In the genomic region with DNA sequence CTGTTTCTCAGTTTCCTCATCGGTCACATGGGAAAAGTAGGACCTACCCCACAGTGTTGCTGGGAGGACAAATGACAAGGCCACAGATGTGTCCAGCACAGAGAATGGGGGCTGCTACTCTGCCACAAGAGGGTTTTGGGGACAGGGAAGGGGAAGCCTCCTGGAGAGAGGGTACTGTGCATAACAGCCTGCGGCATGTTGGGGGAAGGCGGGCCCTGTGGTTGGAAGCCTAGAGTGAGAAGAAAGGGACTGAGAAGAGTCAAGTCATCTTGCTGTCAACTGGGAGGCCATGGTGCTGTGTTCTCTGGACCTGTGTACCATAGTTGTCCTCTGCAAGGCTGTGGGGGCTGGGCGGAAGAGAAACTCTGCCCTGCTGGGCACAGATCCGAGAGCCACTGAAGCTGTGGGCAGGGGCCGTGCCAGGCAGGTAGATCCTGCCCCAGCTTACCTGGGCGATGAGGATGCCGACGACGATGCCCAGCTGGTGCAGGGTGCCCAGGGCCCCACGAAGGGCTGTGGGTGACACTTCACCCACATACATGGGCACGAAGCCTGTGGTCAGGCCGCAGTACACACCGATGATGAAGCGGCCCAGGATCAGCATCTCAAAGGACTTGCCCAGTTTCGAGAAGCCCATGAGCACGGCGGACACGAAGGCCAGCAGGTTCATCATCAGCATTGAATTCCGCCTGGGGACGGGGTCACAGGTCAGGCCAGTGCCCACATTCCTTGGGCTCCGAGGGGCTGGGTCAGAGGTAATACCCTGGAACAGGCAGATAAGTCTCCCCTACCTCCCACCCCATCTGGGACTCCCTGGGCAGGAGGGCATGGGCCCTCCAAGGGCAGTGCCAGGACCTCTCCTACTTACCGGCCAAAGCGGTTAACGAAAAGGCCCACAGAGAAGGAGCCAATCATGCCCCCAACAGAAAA, we compare ENCODE assay signal across 11 cellular contexts. TPM values are rescaled to one million over a fixed set of nuclear protein-coding genes. Genes with fewer than 3 reads are reported as not detected.
A peak's percentile ranks its signal among the peaks of the same experiment; 100 is the strongest.
DNase-seq lines count a peak whose midpoint lies in the region; ATAC-seq and TF ChIP-seq lines count a peak whose summit lies in the region.
"Had no signal": no experiment of that assay in that cellular context is flagged by ENCODE, and none has a peak within 500 bp of the region (broad histone marks: within the 10 kb centered on the region; RNA-seq: fewer than 3 reads in every experiment).

No MANE protein-coding gene starts in this region.

- H3K27ac Mint-ChIP-seq in activated naive CD4-positive, alpha-beta T cell treated with anti-CD3 and anti-CD28 coated beads, Interleukin-2, amount 50 U/mL, for 72 hours: peak overlapping the region; percentile 86 to 96
- H3K27ac Mint-ChIP-seq in natural killer cell: peak overlapping the region; percentile 96 to 98

- no peaks in the 10 kb centered on the region for H3K27me3 Mint-ChIP-seq in natural killer cell (ENCODE audit: low read depth in 2 of 2)

- DNase-seq in GM13976 (ENCODE audit: low spot score): peak; percentile 8
- no peak for DNase-seq in activated naive CD4-positive, alpha-beta T cell treated with anti-CD3 and anti-CD28 coated beads, Interleukin-2, amount 50 U/mL, for 72 hours (ENCODE audit: low spot score in 2 of 2)
- DNase-seq in natural killer cell: no peak
- DNase-seq in NCI-H1105 (lab: John Stamatoyannopoulos, UW): no peak
- DNase-seq in LoVo (ENCODE audit: low spot score): no peak
- no peak for DNase-seq in hepatic stellate cell (ENCODE audit: low spot score)
- DNase-seq: NCI-H1930 had no signal

- H3K4me3 Mint-ChIP-seq in natural killer cell: peak overlapping the region; percentile 88

- H3K4me2 ChIP-seq in BLaER1 treated with 17β-estradiol and CSF1 and Interleukin-3, amounts not matched to agents 10 nM and 100 nM: peak overlapping the region; percentile 89 to 97 (median 93)
- H3K4me2 ChIP-seq: hepatocyte had no signal

- H3K36me3 Mint-ChIP-seq in activated naive CD4-positive, alpha-beta T cell treated with anti-CD3 and anti-CD28 coated beads, Interleukin-2, amount 50 U/mL, for 72 hours: peaks cover 17 to 40% of the 10 kb centered on the region in 2 donors
- H3K36me3 Mint-ChIP-seq in natural killer cell: peaks cover 8% of the 10 kb centered on the region

- H3K9ac ChIP-seq in BLaER1 treated with 17β-estradiol and CSF1 and Interleukin-3, amounts not matched to agents 10 nM and 100 nM: peak overlapping the region in 10 of 11 experiments; percentile 5 to 81 (median 74); a peak in 17 of 22 replicates

- peaks cover 70 to 100% (median 93%) of the 10 kb centered on the region in 10 experiments for H3K4me1 ChIP-seq in BLaER1 treated with 17β-estradiol and CSF1 and Interleukin-3, amounts not matched to agents 10 nM and 100 nM

- no peak for TF ChIP-seq CTCF in GM13976 (IDR thresholded peaks at IDR 0.05; ENCODE audit: borderline replicate concordance, control extremely low read depth, extremely low read depth, insufficient read depth, missing control alignments)
- no peak for TF ChIP-seq CTCF in natural killer cell (IDR thresholded peaks at IDR 0.05)

- ATAC-seq in activated naive CD4-positive, alpha-beta T cell treated with anti-CD3 and anti-CD28 coated beads, Interleukin-2, amount 50 U/mL, for 72 hours: no peak
- ATAC-seq in natural killer cell: no peak
- ATAC-seq in GM19463 (IDR thresholded peaks at IDR 0.05; ENCODE audit: unreplicated experiment): no peak

- H3K4me1 Mint-ChIP-seq in natural killer cell: peaks cover 77 to 82% of the 10 kb centered on the region in 2 donors

- H4K20me1 ChIP-seq in BLaER1 treated with 17β-estradiol and CSF1 and Interleukin-3, amounts not matched to agents 10 nM and 100 nM: peaks cover 0 to 67% (median 56%) of the 10 kb centered on the region in 11 experiments; a peak in 19 of 22 replicates

- intact Hi-C loops in natural killer cell (cut with micrococcal nuclease): loop anchor here (10.0 kb wide), 2 partner anchors 466 to 1036 kb away; a partner anchor contains a TSS

- peak overlapping the region in 6 of 10 experiments; percentile 28 to 50 (median 45); a peak in 12 of 20 replicates for H3K4me3 ChIP-seq in BLaER1 treated with 17β-estradiol and CSF1 and Interleukin-3, amounts not matched to agents 10 nM and 100 nM
- H3K4me3 ChIP-seq: hepatocyte had no signal

- H3K36me3 ChIP-seq in BLaER1 treated with 17β-estradiol and CSF1 and Interleukin-3, amounts not matched to agents 10 nM and 100 nM: peaks cover 50 to 80% (median 67%) of the 10 kb centered on the region in 11 experiments

- in situ Hi-C loops in GM13976 (cut with MboI; ENCODE audit: low sequenced_read_pairs, unreplicated experiment): no loop called here

- H3K27ac ChIP-seq in BLaER1 treated with 17β-estradiol and CSF1 and Interleukin-3, amounts not matched to agents 10 nM and 100 nM: peak overlapping the region in 9 of 11 experiments; percentile 79 to 92 (median 86); a peak in 19 of 22 replicates
- H3K27ac ChIP-seq: hepatocyte had no signal

- no peaks in the 10 kb centered on the region for H3K9me3 Mint-ChIP-seq in activated naive CD4-positive, alpha-beta T cell treated with anti-CD3 and anti-CD28 coated beads, Interleukin-2, amount 50 U/mL, for 72 hours
- H3K9me3 Mint-ChIP-seq in natural killer cell: no peaks in the 10 kb centered on the region

- no peaks in the 10 kb centered on the region for H3K27me3 ChIP-seq in BLaER1 treated with 17β-estradiol and CSF1 and Interleukin-3, amounts not matched to agents 10 nM and 100 nM
- H3K27me3 ChIP-seq: hepatocyte had no signal

- no peaks in the 10 kb centered on the region for H3K9me3 ChIP-seq in BLaER1 treated with 17β-estradiol and CSF1 and Interleukin-3, amounts not matched to agents 10 nM and 100 nM (replicated peaks in 1 of 11)
- H3K9me3 ChIP-seq: Caco-2 had no signal

RNA-seq across cellular contexts. Expression of a gene that starts 28.2 kb away (rescaled TPM):
- 100 to 1,000 TPM in 1 of 2 donors, 10 to 100 TPM in 1; 39.9 to 121 TPM for total RNA-seq in activated naive CD4-positive, alpha-beta T cell treated with anti-CD3 and anti-CD28 coated beads, Interleukin-2, amount 50 U/mL, for 72 hours
- total RNA-seq in natural killer cell: 100 to 1,000 TPM in 1 of 3 donors, 10 to 100 TPM in 2; 94.7 to 143 (median 95.1) TPM
